1 cellular context compared by ENCODE assay signal in genomic region chr19:17797397-17798201, GRCh38.
TF ChIP-seq lines count a peak whose summit lies in the region.

No MANE protein-coding gene starts in this region.

TF ChIP-seq in HCT116, 20 proteins besides CTCF, POLR2A, EP300 and RAD21 (continued from another document):
- TF ChIP-seq, protein P1, sequence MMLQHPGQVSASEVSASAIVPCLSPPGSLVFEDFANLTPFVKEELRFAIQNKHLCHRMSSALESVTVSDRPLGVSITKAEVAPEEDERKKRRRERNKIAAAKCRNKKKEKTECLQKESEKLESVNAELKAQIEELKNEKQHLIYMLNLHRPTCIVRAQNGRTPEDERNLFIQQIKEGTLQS (IDR thresholded peaks at IDR 0.05) = no peak
- TF ChIP-seq JUND (IDR thresholded peaks at IDR 0.05) (peak; percentile 84), SRF (IDR thresholded peaks at IDR 0.05; ENCODE audit: low read depth) (no peak; the same call in 1 of the 2 replicates), POLR2AphosphoS5 (IDR thresholded peaks at IDR 0.05; ENCODE audit: low read depth, low read length) (peak; percentile 64), TCF7L2 (IDR thresholded peaks at IDR 0.05; ENCODE audit: borderline replicate concordance, extremely low read depth, insufficient read depth, insufficient read length) (peak; percentile 83), SP1 (IDR thresholded peaks at IDR 0.05; ENCODE audit: low read depth) (peak; percentile 92), ZFX (IDR thresholded peaks at IDR 0.05) (no peak), FOSL1 (IDR thresholded peaks at IDR 0.05; ENCODE audit: low read depth) (peak; percentile 94), YY1 (IDR thresholded peaks at IDR 0.05; ENCODE audit: extremely low read depth, insufficient replicate concordance, low read depth, low read length) (peak; percentile 54), SIN3A (IDR thresholded peaks at IDR 0.05; ENCODE audit: low read depth) (peak; percentile 98), ZNF274 (IDR thresholded peaks at IDR 0.05; ENCODE audit: low read depth, low read length) (no peak), CEBPB (IDR thresholded peaks at IDR 0.05; ENCODE audit: low read depth) (no peak), EZH2phosphoT487 (IDR thresholded peaks at IDR 0.05; ENCODE audit: borderline replicate concordance) (no peak), CBX3 (IDR thresholded peaks at IDR 0.05; ENCODE audit: low read depth) (no peak)
- TF ChIP-seq, protein P2, sequence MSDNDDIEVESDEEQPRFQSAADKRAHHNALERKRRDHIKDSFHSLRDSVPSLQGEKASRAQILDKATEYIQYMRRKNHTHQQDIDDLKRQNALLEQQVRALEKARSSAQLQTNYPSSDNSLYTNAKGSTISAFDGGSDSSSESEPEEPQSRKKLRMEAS (IDR thresholded peaks at IDR 0.05) = peak; percentile 90
- TF ChIP-seq, protein P3, sequence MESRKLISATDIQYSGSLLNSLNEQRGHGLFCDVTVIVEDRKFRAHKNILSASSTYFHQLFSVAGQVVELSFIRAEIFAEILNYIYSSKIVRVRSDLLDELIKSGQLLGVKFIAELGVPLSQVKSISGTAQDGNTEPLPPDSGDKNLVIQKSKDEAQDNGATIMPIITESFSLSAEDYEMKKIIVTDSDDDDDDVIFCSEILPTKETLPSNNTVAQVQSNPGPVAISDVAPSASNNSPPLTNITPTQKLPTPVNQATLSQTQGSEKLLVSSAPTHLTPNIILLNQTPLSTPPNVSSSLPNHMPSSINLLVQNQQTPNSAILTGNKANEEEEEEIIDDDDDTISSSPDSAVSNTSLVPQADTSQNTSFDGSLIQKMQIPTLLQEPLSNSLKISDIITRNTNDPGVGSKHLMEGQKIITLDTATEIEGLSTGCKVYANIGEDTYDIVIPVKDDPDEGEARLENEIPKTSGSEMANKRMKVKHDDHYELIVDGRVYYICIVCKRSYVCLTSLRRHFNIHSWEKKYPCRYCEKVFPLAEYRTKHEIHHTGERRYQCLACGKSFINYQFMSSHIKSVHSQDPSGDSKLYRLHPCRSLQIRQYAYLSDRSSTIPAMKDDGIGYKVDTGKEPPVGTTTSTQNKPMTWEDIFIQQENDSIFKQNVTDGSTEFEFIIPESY (IDR thresholded peaks at IDR 0.05; ENCODE audit: extremely low read depth, insufficient replicate concordance, low read length) = peak; percentile 55
TF ChIP-seq in HCT116: peak in this region for 9.
